Comparison of ENCODE assay signal across 10 cellular contexts in genomic region chr5:100706796-100707195, GRCh38.
A peak's percentile ranks its signal among the peaks of the same experiment; 100 is the strongest.
DNase-seq lines count a peak whose midpoint lies in the region; ATAC-seq and TF ChIP-seq lines count a peak whose summit lies in the region.
"Had no signal": no experiment of that assay in that cellular context is flagged by ENCODE, and none has a peak within 500 bp of the region (broad histone marks: within the 10 kb centered on the region; RNA-seq: fewer than 3 reads in every experiment).

No MANE protein-coding gene starts in this region.

- peaks cover 2% of the 10 kb centered on the region for H3K27me3 Mint-ChIP-seq in memory B cell
- H3K27me3 Mint-ChIP-seq: activated T-helper 17 cell treated with anti-CD3 and anti-CD28 coated beads, Interleukin-2, amount 50 U/mL, for 72 hours had no signal

- no peak overlapping the region for H3K4me3 Mint-ChIP-seq in memory B cell
- H3K4me3 Mint-ChIP-seq: activated T-helper 17 cell treated with anti-CD3 and anti-CD28 coated beads, Interleukin-2, amount 50 U/mL, for 72 hours had no signal

- H3K36me3 ChIP-seq in GM06990 (ENCODE audit: control insufficient read depth, insufficient read depth, low read length) (no peaks in the 10 kb centered on the region), WERI-Rb-1 (no peaks in the 10 kb centered on the region)

- H3K4me1 Mint-ChIP-seq in memory B cell: no peaks in the 10 kb centered on the region
- H3K4me1 Mint-ChIP-seq: activated T-helper 17 cell treated with anti-CD3 and anti-CD28 coated beads, Interleukin-2, amount 50 U/mL, for 72 hours had no signal

- TF ChIP-seq CTCF in GM06990 (IDR thresholded peaks at IDR 0.05; ENCODE audit: insufficient read depth, low read length, poor library complexity, severe bottlenecking): peak; percentile 9
- TF ChIP-seq CTCF in WERI-Rb-1 (IDR thresholded peaks at IDR 0.05; ENCODE audit: low read depth, low read length): 0 out of 2 replicates have a peak, but pooled peaks have one; percentile 1
- TF ChIP-seq CTCF in coronary artery (IDR thresholded peaks at IDR 0.05): no peak

- H3K36me3 Mint-ChIP-seq in memory B cell: no peaks in the 10 kb centered on the region

- no peak overlapping the region for H3K27ac ChIP-seq in WERI-Rb-1
- no peak overlapping the region for H3K27ac ChIP-seq in coronary artery

- no peak overlapping the region for H3K27ac Mint-ChIP-seq in memory B cell
- H3K27ac Mint-ChIP-seq: activated T-helper 17 cell treated with anti-CD3 and anti-CD28 coated beads, Interleukin-2, amount 50 U/mL, for 72 hours had no signal

- H3K27me3 ChIP-seq in GM06990 (replicated peaks; ENCODE audit: control insufficient read depth, insufficient read depth, low read length): no peaks in the 10 kb centered on the region
- no peaks in the 10 kb centered on the region for H3K27me3 ChIP-seq in WERI-Rb-1 (ENCODE audit: insufficient read depth, low read depth, severe bottlenecking)

- no peaks in the 10 kb centered on the region for H3K9me3 ChIP-seq in WERI-Rb-1 (ENCODE audit: severe bottlenecking)

- H3K9me3 Mint-ChIP-seq in memory B cell: no peaks in the 10 kb centered on the region
- H3K9me3 Mint-ChIP-seq: activated T-helper 17 cell treated with anti-CD3 and anti-CD28 coated beads, Interleukin-2, amount 50 U/mL, for 72 hours had no signal

- DNase-seq in GM06990 (ENCODE audit: extremely low read depth, insufficient read length): no peak
- no peak for DNase-seq in WERI-Rb-1
- DNase-seq in memory B cell (ENCODE audit: low spot score in 2 of 2): no peak
- DNase-seq in anterior cingulate cortex (lab: John Stamatoyannopoulos, UW): no peak
- no peak for DNase-seq in coronary artery (ENCODE audit: low spot score)
- no peak for DNase-seq in NCI-H1048 (lab: John Stamatoyannopoulos, UW)
- DNase-seq in activated CD8-positive, alpha-beta memory T cell treated with anti-CD3 and anti-CD28 coated beads, Interleukin-2, amount 50 U/mL, for 48 hours: no peak
- DNase-seq: H7 had no signal

- H3K4me3 ChIP-seq in GM06990 (replicated peaks; ENCODE audit: low read depth, low read length) (no peak overlapping the region), WERI-Rb-1 (ENCODE audit: low read depth, low read length) (no peak overlapping the region), coronary artery (no peak overlapping the region)

- ATAC-seq in HG03469 (IDR thresholded peaks at IDR 0.05; ENCODE audit: unreplicated experiment): peak; percentile 83
- ATAC-seq in memory B cell (ENCODE audit: low read depth): peak; percentile 31
- ATAC-seq: activated T-helper 17 cell treated with anti-CD3 and anti-CD28 coated beads, Interleukin-2, amount 50 U/mL, for 72 hours had no signal
